Comparison of ENCODE assay signal across 8 cellular contexts in genomic region chrX:27336466-27337091, GRCh38.
DNase-seq lines count a peak whose midpoint lies in the region; ATAC-seq lines count a peak whose summit lies in the region.

No MANE protein-coding gene starts in this region.

- H3K4me3 Mint-ChIP-seq in T-helper 2 cell treated with Interferon-gamma antibody and Interleukin-4, amounts not matched to agents 5 μg/mL and 100 μg/mL, for 36 hours, result no peak overlapping the region

- H3K36me3 ChIP-seq in GM23248 (ENCODE audit: low read depth), result no peaks in the 10 kb centered on the region

- peak; percentile 1 for DNase-seq in ELR (ENCODE audit: low read depth)
- peak; percentile 34 for DNase-seq in GM23248
- DNase-seq in NCI-H460 (ENCODE audit: extremely low read depth, low read depth), result peak; percentile 27
- peak; percentile 52 to 56 for DNase-seq in activated T-cell treated with anti-CD3 and anti-CD28 coated beads, Interleukin-2, amount 50 U/mL, for 48 hours
- peak in 37 of 42 donors; percentile 0 to 70 (median 27) for DNase-seq in head of caudate nucleus
- peak; percentile 18 for DNase-seq in stimulated activated CD4-positive, alpha-beta T cell treated with anti-CD3 and anti-CD28 coated beads, Interleukin-1b, Interleukin-23, amount 100 ng/mL, for 48 hours
- no peak for DNase-seq in T-helper 2 cell treated with Interferon-gamma antibody and Interleukin-4, amounts not matched to agents 5 μg/mL and 100 μg/mL, for 36 hours (ENCODE audit: low spot score)

- H3K9me3 Mint-ChIP-seq in T-helper 2 cell treated with Interferon-gamma antibody and Interleukin-4, amounts not matched to agents 5 μg/mL and 100 μg/mL, for 36 hours, result no peaks in the 10 kb centered on the region

- no peaks in the 10 kb centered on the region for H3K4me1 Mint-ChIP-seq in T-helper 2 cell treated with Interferon-gamma antibody and Interleukin-4, amounts not matched to agents 5 μg/mL and 100 μg/mL, for 36 hours (ENCODE audit: low read depth)

- in situ Hi-C loops in GM23248 (cut with MboI), result no loop called here

- no peaks in the 10 kb centered on the region for H3K27me3 ChIP-seq in GM23248 (replicated peaks; ENCODE audit: insufficient read depth)

- H2AFZ ChIP-seq in GM23248, result peak overlapping the region; percentile 62; the same call in 1 of the 2 replicates

- no peak for ATAC-seq in HG03460 (IDR thresholded peaks at IDR 0.05; ENCODE audit: unreplicated experiment)

- H3K27ac ChIP-seq in GM23248, result no peak overlapping the region

- WGBS in GM23248 (ENCODE audit: low coverage in 1 of 2, low lambda C conversion rate in 2 of 2, missing lambda C conversion rate in 2 of 2), 2 experiments, result 2 to 4% methylated on average over 9 of the region's 9 CpGs

- H3K36me3 Mint-ChIP-seq in T-helper 2 cell treated with Interferon-gamma antibody and Interleukin-4, amounts not matched to agents 5 μg/mL and 100 μg/mL, for 36 hours (ENCODE audit: low read depth), result no peaks in the 10 kb centered on the region

- H3K9me3 ChIP-seq in GM23248 (ENCODE audit: low read depth), result no peaks in the 10 kb centered on the region

- no peaks in the 10 kb centered on the region for H4K20me1 ChIP-seq in GM23248 (ENCODE audit: insufficient read depth)

- H3K27me3 Mint-ChIP-seq in T-helper 2 cell treated with Interferon-gamma antibody and Interleukin-4, amounts not matched to agents 5 μg/mL and 100 μg/mL, for 36 hours (ENCODE audit: low read depth), result no peaks in the 10 kb centered on the region

- peak overlapping the region; percentile 54; the same call in 1 of the 2 replicates for H3K4me3 ChIP-seq in GM23248

- H3K79me2 ChIP-seq in GM23248 (ENCODE audit: insufficient read depth), result no peaks in the 10 kb centered on the region

- H3K27ac Mint-ChIP-seq in T-helper 2 cell treated with Interferon-gamma antibody and Interleukin-4, amounts not matched to agents 5 μg/mL and 100 μg/mL, for 36 hours, result no peak overlapping the region

- H3F3A ChIP-seq in GM23248 (ENCODE audit: insufficient read depth), result no peaks in the 10 kb centered on the region

- H3K9me2 ChIP-seq in GM23248 (ENCODE audit: insufficient read depth), result no peaks in the 10 kb centered on the region

- peak overlapping the region; percentile 65 for H3K4me2 ChIP-seq in GM23248 (ENCODE audit: unreplicated experiment)

- intact Hi-C loops in head of caudate nucleus (cut with DNase I), result no loop called here

- no peak overlapping the region for H3K9ac ChIP-seq in GM23248

- H3K4me1 ChIP-seq in GM23248 (ENCODE audit: insufficient read depth), result no peaks in the 10 kb centered on the region
